ENCODE assay signal across 28 cellular contexts in genomic region chr13:66415444-66415843, GRCh38.
"Had no signal": no experiment of that assay in that cellular context is flagged by ENCODE, and none has a peak within 500 bp of the region (broad histone marks: within the 10 kb centered on the region; RNA-seq: fewer than 3 reads in every experiment).

No MANE protein-coding gene starts in this region.

- H3K9me3 ChIP-seq: colonic mucosa, lower lobe of right lung, uterus had no signal

- H3K36me3 ChIP-seq: colonic mucosa, esophagus squamous epithelium, left lung, lower lobe of right lung, uterus had no signal

- H3K9me3 Mint-ChIP-seq: activated CD4-positive, alpha-beta T cell treated with anti-CD3 and anti-CD28 coated beads, Interleukin-2, amount 10 ng/mL, durations not matched to agents 7 days and 5 days; activated naive CD4-positive, alpha-beta T cell treated with anti-CD3 and anti-CD28 coated beads, Interleukin-2, amount 50 U/mL, for 24 hours; type B pancreatic cell had no signal

- H3K4me1 Mint-ChIP-seq: activated CD4-positive, alpha-beta memory T cell treated with anti-CD3 and anti-CD28 coated beads, Interleukin-2, amount 10 ng/mL, durations not matched to agents 7 days and 5 days; activated CD4-positive, alpha-beta T cell treated with anti-CD3 and anti-CD28 coated beads, Interleukin-2, amount 10 ng/mL, durations not matched to agents 7 days and 5 days; activated naive CD4-positive, alpha-beta T cell treated with anti-CD3 and anti-CD28 coated beads, Interleukin-2, amount 50 U/mL, for 24 hours; activated naive CD8-positive, alpha-beta T cell treated with anti-CD3 and anti-CD28 coated beads, Interleukin-2, amount 50 U/mL, for 24 hours; naive thymus-derived CD4-positive, alpha-beta T cell; stimulated activated effector memory CD8-positive, alpha-beta T cell treated with anti-CD3 and anti-CD28 coated beads, Interleukin-12 subunit alpha, Interleukin-12 subunit beta, amount 100 ng/mL, for 72 hours had no signal

- H3K27me3 Mint-ChIP-seq: activated CD4-positive, alpha-beta memory T cell treated with anti-CD3 and anti-CD28 coated beads, Interleukin-2, amount 10 ng/mL, durations not matched to agents 7 days and 5 days; activated CD4-positive, alpha-beta T cell treated with anti-CD3 and anti-CD28 coated beads, Interleukin-2, amount 10 ng/mL, durations not matched to agents 7 days and 5 days; activated naive CD4-positive, alpha-beta T cell treated with anti-CD3 and anti-CD28 coated beads, Interleukin-2, amount 50 U/mL, for 24 hours; activated naive CD8-positive, alpha-beta T cell treated with anti-CD3 and anti-CD28 coated beads, Interleukin-2, amount 50 U/mL, for 24 hours; naive thymus-derived CD4-positive, alpha-beta T cell; type B pancreatic cell had no signal

- H3K27ac Mint-ChIP-seq: activated CD4-positive, alpha-beta memory T cell treated with anti-CD3 and anti-CD28 coated beads, Interleukin-2, amount 10 ng/mL, durations not matched to agents 7 days and 5 days; activated CD4-positive, alpha-beta T cell treated with anti-CD3 and anti-CD28 coated beads, Interleukin-2, amount 10 ng/mL, durations not matched to agents 7 days and 5 days; activated naive CD4-positive, alpha-beta T cell treated with anti-CD3 and anti-CD28 coated beads, Interleukin-2, amount 50 U/mL, for 24 hours; activated naive CD8-positive, alpha-beta T cell treated with anti-CD3 and anti-CD28 coated beads, Interleukin-2, amount 50 U/mL, for 24 hours; activated T-helper 2 cell treated with anti-CD3 and anti-CD28 coated beads, Interferon-gamma antibody, Interleukin-2, Interleukin-4, amounts not matched to agents 10 μg/mL and 5 μg/mL and 100 μg/mL, durations not matched to agents 14 hours and 24 hours and 36 hours; naive thymus-derived CD4-positive, alpha-beta T cell; stimulated activated effector memory CD8-positive, alpha-beta T cell treated with anti-CD3 and anti-CD28 coated beads, Interleukin-12 subunit alpha, Interleukin-12 subunit beta, amount 100 ng/mL, for 72 hours; stimulated activated naive CD8-positive, alpha-beta T cell treated with anti-CD3 and anti-CD28 coated beads, Interleukin-15, Interleukin-2, amounts not matched to agents 100 ng/mL and 50 ng/mL, for 24 hours; type B pancreatic cell; WTC11 had no signal

- FAIRE-seq: bronchial epithelial cell, frontal cortex, islet of Langerhans, small intestine had no signal

- H3K36me3 Mint-ChIP-seq: activated naive CD4-positive, alpha-beta T cell treated with anti-CD3 and anti-CD28 coated beads, Interleukin-2, amount 50 U/mL, for 24 hours; naive thymus-derived CD4-positive, alpha-beta T cell; stimulated activated effector memory CD8-positive, alpha-beta T cell treated with anti-CD3 and anti-CD28 coated beads, Interleukin-12 subunit alpha, Interleukin-12 subunit beta, amount 100 ng/mL, for 72 hours had no signal

- H3K27ac ChIP-seq: colonic mucosa, epithelial cell of prostate, esophagus squamous epithelium, left lung, lower lobe of right lung, uterus had no signal

- H3K4me1 ChIP-seq: colonic mucosa, esophagus squamous epithelium, left lung, lower lobe of right lung, uterus had no signal

- DNase-seq: activated CD4-positive, alpha-beta memory T cell treated with anti-CD3 and anti-CD28 coated beads, Interleukin-2, amount 10 ng/mL, durations not matched to agents 7 days and 5 days; activated CD4-positive, alpha-beta T cell treated with anti-CD3 and anti-CD28 coated beads for 1 hour; activated CD4-positive, alpha-beta T cell treated with anti-CD3 and anti-CD28 coated beads, Interleukin-2, amount 10 ng/mL, durations not matched to agents 7 days and 5 days; activated naive CD8-positive, alpha-beta T cell treated with anti-CD3 and anti-CD28 coated beads, Interleukin-2, amount 50 U/mL, for 24 hours; activated T-cell treated with anti-CD3 and anti-CD28 coated beads, Interleukin-2, amount 50 U/mL, for 48 hours; anterior cingulate cortex; colonic mucosa; effector CD8-positive, alpha-beta T cell; esophagus squamous epithelium; left lung; lower lobe of right lung; naive thymus-derived CD4-positive, alpha-beta T cell; retina; small intestine; stimulated activated CD4-positive, alpha-beta T cell treated with anti-CD3 and anti-CD28 coated beads, Interleukin-4, amount 100 ng/mL, for 24 hours; T-helper 2 cell; uterus had no signal

- H3K4me3 ChIP-seq: colonic mucosa, esophagus squamous epithelium, left lung, lower lobe of right lung, uterus had no signal

- ATAC-seq: activated naive CD8-positive, alpha-beta T cell treated with anti-CD3 and anti-CD28 coated beads, Interleukin-2, amount 50 U/mL, for 24 hours; left lung; lower lobe of right lung; naive thymus-derived CD4-positive, alpha-beta T cell; sciatic nerve; stimulated activated effector memory CD8-positive, alpha-beta T cell treated with anti-CD3 and anti-CD28 coated beads, Interleukin-12 subunit alpha, Interleukin-12 subunit beta, amount 100 ng/mL, for 72 hours; WTC11 had no signal

- H3K4me3 Mint-ChIP-seq: activated CD4-positive, alpha-beta memory T cell treated with anti-CD3 and anti-CD28 coated beads, Interleukin-2, amount 10 ng/mL, durations not matched to agents 7 days and 5 days; activated CD4-positive, alpha-beta T cell treated with anti-CD3 and anti-CD28 coated beads, Interleukin-2, amount 10 ng/mL, durations not matched to agents 7 days and 5 days; activated naive CD4-positive, alpha-beta T cell treated with anti-CD3 and anti-CD28 coated beads, Interleukin-2, amount 50 U/mL, for 24 hours; activated naive CD8-positive, alpha-beta T cell treated with anti-CD3 and anti-CD28 coated beads, Interleukin-2, amount 50 U/mL, for 24 hours; naive thymus-derived CD4-positive, alpha-beta T cell; stimulated activated effector memory CD8-positive, alpha-beta T cell treated with anti-CD3 and anti-CD28 coated beads, Interleukin-12 subunit alpha, Interleukin-12 subunit beta, amount 100 ng/mL, for 72 hours; stimulated activated naive CD8-positive, alpha-beta T cell treated with anti-CD3 and anti-CD28 coated beads, Interleukin-15, Interleukin-2, amounts not matched to agents 100 ng/mL and 50 ng/mL, for 24 hours; type B pancreatic cell; WTC11 had no signal

- H3K27me3 ChIP-seq: colonic mucosa, esophagus squamous epithelium, left lung, uterus had no signal
